1 cellular context compared by ENCODE assay signal in genomic region chr17:58666858-58667267, GRCh38.
TF ChIP-seq lines count a peak whose summit lies in the region.

No MANE protein-coding gene starts in this region.

TF ChIP-seq in K562, 482 proteins besides CTCF, POLR2A, EP300 and RAD21 (continued from another document and continues in another):
- TF ChIP-seq CTCFL (IDR thresholded peaks at IDR 0.05; ENCODE audit: borderline replicate concordance, insufficient read depth, low read depth, low read length, poor library complexity, severe bottlenecking), result no peak
- TF ChIP-seq KAT7 (CRISPR knock-in tag; IDR thresholded peaks at IDR 0.05; ENCODE audit: borderline replicate concordance), result no peak
- peak in 1 of 2 experiments; percentile 75; a peak in 2 of 4 replicates for TF ChIP-seq ZNF639 (CRISPR knock-in tag; conservative IDR thresholded peaks at IDR 0.05 in 1 of 2, IDR thresholded peaks at IDR 0.05 in 1 of 2)
- TF ChIP-seq BCOR (IDR thresholded peaks at IDR 0.05), result 0 out of 2 replicates have a peak, but pooled peaks have one; percentile 9
- peak; percentile 94 for TF ChIP-seq ZNF766 (CRISPR knock-in tag; conservative IDR thresholded peaks at IDR 0.05)
- TF ChIP-seq E2F8 (IDR thresholded peaks at IDR 0.05; ENCODE audit: low read depth, partially characterized antibody), result peak; percentile 64
- no peak for TF ChIP-seq NR4A1 (CRISPR knock-in tag; IDR thresholded peaks at IDR 0.05)
- peak; percentile 89 for TF ChIP-seq NR4A1 (tag; IDR thresholded peaks at IDR 0.05)
- TF ChIP-seq TEAD1 (CRISPR knock-in tag; IDR thresholded peaks at IDR 0.05), result no peak
- TF ChIP-seq ARID4B (CRISPR knock-in tag; IDR thresholded peaks at IDR 0.05), result no peak
- TF ChIP-seq ZNF707 (CRISPR knock-in tag; conservative IDR thresholded peaks at IDR 0.05), result peak; percentile 48; the same call in 1 of the 2 replicates
- TF ChIP-seq MTA3 (IDR thresholded peaks at IDR 0.05; ENCODE audit: borderline replicate concordance), result peak; percentile 97
- no peak for TF ChIP-seq NCOA4 (IDR thresholded peaks at IDR 0.05; ENCODE audit: partially characterized antibody)
- peak; percentile 89 for TF ChIP-seq ZNF644 (tag; IDR thresholded peaks at IDR 0.05; ENCODE audit: low read depth)
- peak; percentile 6; the same call in 1 of the 2 replicates for TF ChIP-seq CEBPB (tag; IDR thresholded peaks at IDR 0.05)
- peak; percentile 87 for TF ChIP-seq ZNF175 (CRISPR knock-in tag; IDR thresholded peaks at IDR 0.05; ENCODE audit: low read depth)
- TF ChIP-seq NR2C1 (IDR thresholded peaks at IDR 0.05), result no peak
- peak; percentile 75 for TF ChIP-seq NR2C1 (tag; IDR thresholded peaks at IDR 0.05)
- TF ChIP-seq ZNF311 (CRISPR knock-in tag; IDR thresholded peaks at IDR 0.05), result no peak
- TF ChIP-seq ZNF197 (CRISPR knock-in tag; IDR thresholded peaks at IDR 0.05; ENCODE audit: low read depth), result 0 out of 2 replicates have a peak, but pooled peaks have one; percentile 80
- TF ChIP-seq ZNF398 (CRISPR knock-in tag; IDR thresholded peaks at IDR 0.05), result no peak
- TF ChIP-seq HES1 (IDR thresholded peaks at IDR 0.05; ENCODE audit: low read depth), result no peak
- TF ChIP-seq MIER1 (IDR thresholded peaks at IDR 0.05; ENCODE audit: low read depth), result no peak
- TF ChIP-seq ATF1 (CRISPR knock-in tag; IDR thresholded peaks at IDR 0.05), result peak; percentile 80
- TF ChIP-seq ATF1 (tag; IDR thresholded peaks at IDR 0.05), result peak; percentile 99
- TF ChIP-seq PTBP1 (IDR thresholded peaks at IDR 0.05; ENCODE audit: low read depth, low read length), result no peak
- TF ChIP-seq HIVEP1 (CRISPR knock-in tag; IDR thresholded peaks at IDR 0.05), result no peak
- no peak for TF ChIP-seq SIN3B (IDR thresholded peaks at IDR 0.05; ENCODE audit: low read depth)
- peak in 2 of 3 experiments; percentile 67 to 82 for TF ChIP-seq YY1 (IDR thresholded peaks at IDR 0.05; ENCODE audit: borderline replicate concordance in 1 of 3, control insufficient read depth in 1 of 3, extremely low read depth in 1 of 3, insufficient read depth in 3 of 3, insufficient read length in 1 of 3, insufficient replicate concordance in 2 of 3, low read depth in 1 of 3, low read length in 2 of 3)
- no peak for TF ChIP-seq PCBP2 (IDR thresholded peaks at IDR 0.05; ENCODE audit: low read depth, low read length, poor library complexity, severe bottlenecking)
- TF ChIP-seq PYGO2 (tag; IDR thresholded peaks at IDR 0.05), result peak; percentile 70; the same call in 1 of the 2 replicates
- no peak for TF ChIP-seq POLR2AphosphoS2 (IDR thresholded peaks at IDR 0.05; ENCODE audit: low read length)
- TF ChIP-seq IRF9 (tag; IDR thresholded peaks at IDR 0.05), result peak; percentile 62; the same call in 1 of the 2 replicates
- TF ChIP-seq BHLHE40 (IDR thresholded peaks at IDR 0.05; ENCODE audit: low read length), result no peak
- no peak for TF ChIP-seq TRIM28 (IDR thresholded peaks at IDR 0.05)
- TF ChIP-seq ZBTB5 (IDR thresholded peaks at IDR 0.05), result peak; percentile 51; the same call in 1 of the 2 replicates
- no peak for TF ChIP-seq ZKSCAN3 (CRISPR knock-in tag; IDR thresholded peaks at IDR 0.05)
- TF ChIP-seq KLF13 (tag; IDR thresholded peaks at IDR 0.05; ENCODE audit: borderline replicate concordance, low read depth), result peak; percentile 26; the same call in 1 of the 2 replicates
- TF ChIP-seq ZNF584 (CRISPR knock-in tag; IDR thresholded peaks at IDR 0.05; ENCODE audit: low read depth), result peak; percentile 75; the same call in 1 of the 2 replicates
- no peak for TF ChIP-seq ID3 (CRISPR knock-in tag; IDR thresholded peaks at IDR 0.05)
- TF ChIP-seq ID3 (tag; IDR thresholded peaks at IDR 0.05), result peak; percentile 93
- peak; percentile 63; the same call in 1 of the 2 replicates for TF ChIP-seq ZNF134 (CRISPR knock-in tag; conservative IDR thresholded peaks at IDR 0.05)
- TF ChIP-seq ZBTB9 (CRISPR knock-in tag; IDR thresholded peaks at IDR 0.05), result peak; percentile 94
- TF ChIP-seq RNF2 (IDR thresholded peaks at IDR 0.05), result peak; percentile 13; the same call in 1 of the 2 replicates
- no peak for TF ChIP-seq RBM25 (IDR thresholded peaks at IDR 0.05; ENCODE audit: low read depth, low read length, severe bottlenecking)
